Comparison of ENCODE assay signal across 8 cellular contexts in the genomic region with DNA sequence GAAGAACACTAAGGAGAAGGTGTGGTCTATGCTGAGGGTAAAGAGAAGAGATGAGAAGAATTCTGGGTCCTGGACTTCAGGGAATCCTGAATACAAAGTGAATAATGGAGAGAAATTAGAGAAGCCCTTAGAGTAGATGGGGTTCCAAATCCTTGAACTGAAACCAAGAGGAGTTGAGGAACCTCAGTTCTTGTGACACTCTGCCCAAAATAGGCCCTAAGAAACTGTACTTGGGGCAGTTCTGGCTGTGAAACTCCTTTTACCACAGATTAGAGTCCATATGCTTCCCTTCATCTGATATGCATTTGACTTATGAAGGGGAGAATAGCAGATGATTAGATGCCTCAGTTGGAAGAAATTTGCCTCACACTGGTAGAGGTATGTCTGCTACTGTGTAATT. TPM values are rescaled to one million over a fixed set of nuclear protein-coding genes. Genes with fewer than 3 reads are reported as not detected.
DNase-seq lines count a peak whose midpoint lies in the region; ATAC-seq and TF ChIP-seq lines count a peak whose summit lies in the region.

No MANE protein-coding gene starts in this region.

- DNase-seq in Panc1 (ENCODE audit: low read depth, low spot score) = no peak
- no peak for DNase-seq in progenitor cell of endocrine pancreas (ENCODE audit: low spot score, unreplicated experiment)
- no peak for DNase-seq in activated CD4-positive, alpha-beta T cell treated with anti-CD3 and anti-CD28 coated beads, Interleukin-2, amount 50 U/mL, for 48 hours
- no peak for DNase-seq in GM19238 (ENCODE audit: insufficient read length, low spot score)

- POLR2A ChIA-PET in Panc1 (lab: Charles Lee) = no interaction called here

- H3K4me3 ChIP-seq in Panc1 (ENCODE audit: low read depth in 2 of 2, low read length in 2 of 2) = no peak overlapping the region

- H3K9me3 Mint-ChIP-seq in progenitor cell of endocrine pancreas (ENCODE audit: low read depth) = no peaks in the 10 kb centered on the region

- H3K27ac Mint-ChIP-seq in progenitor cell of endocrine pancreas = peak overlapping the region; percentile 4

- no peaks in the 10 kb centered on the region for H3K27me3 Mint-ChIP-seq in progenitor cell of endocrine pancreas

- BruUV-seq in Panc1 (replicated peaks; lab: Mats Ljungman, UMichigan) = no TSS peak

- no peaks in the 10 kb centered on the region for H3K36me3 ChIP-seq in Panc1 (ENCODE audit: control insufficient read depth, insufficient read depth, low read length)

- H3K4me1 ChIP-seq in Panc1 (ENCODE audit: control insufficient read depth, insufficient read depth, low read length) = peaks cover 62% of the 10 kb centered on the region

- H3K36me3 Mint-ChIP-seq in progenitor cell of endocrine pancreas (ENCODE audit: insufficient read depth) = no peaks in the 10 kb centered on the region

- in situ Hi-C loops in Panc1 (cut with HindIII; ENCODE audit: low pct_unique_long_range_greater_than_20kb, low sequenced_read_pairs) = no loop called here

- no peak overlapping the region for H3K4me3 Mint-ChIP-seq in progenitor cell of endocrine pancreas (ENCODE audit: low read depth)

- H3K27me3 ChIP-seq in Panc1 (ENCODE audit: control insufficient read depth, insufficient read depth, low read length) = no peaks in the 10 kb centered on the region

- H3K9me3 ChIP-seq in Panc1 (ENCODE audit: control insufficient read depth, insufficient read depth, low read depth, low read length) = no peaks in the 10 kb centered on the region

- ATAC-seq in GM18907 (IDR thresholded peaks at IDR 0.05; ENCODE audit: unreplicated experiment) = peak; percentile 47
- peak; percentile 49 for ATAC-seq in HG02642 (IDR thresholded peaks at IDR 0.05; ENCODE audit: poor library complexity, unreplicated experiment)
- no peak for ATAC-seq in Panc1
- no peak for ATAC-seq in GM18520 (IDR thresholded peaks at IDR 0.05; ENCODE audit: unreplicated experiment)
- no peak for ATAC-seq in HG02623 (IDR thresholded peaks at IDR 0.05; ENCODE audit: unreplicated experiment)

- peak overlapping the region; percentile 1; the same call in 1 of the 2 replicates for H3K27ac ChIP-seq in Panc1 (ENCODE audit: low read length)

- CTCF ChIA-PET in Panc1 (lab: Charles Lee) = no interaction called here

- intact Hi-C loops in Panc1 (cut with micrococcal nuclease; ENCODE audit: unreplicated experiment) = no loop called here

- H3K4me1 Mint-ChIP-seq in progenitor cell of endocrine pancreas (ENCODE audit: low read depth) = peaks cover 18% of the 10 kb centered on the region

- TF ChIP-seq CTCF in Panc1 (IDR thresholded peaks at IDR 0.05) = no peak
- no peak for TF ChIP-seq CTCF in progenitor cell of endocrine pancreas (IDR thresholded peaks at IDR 0.05; ENCODE audit: unreplicated experiment)

RNA-seq across cellular contexts. Expression of a gene that starts 19.0 kb away (rescaled TPM):
- total RNA-seq in Panc1 (2021; ENCODE audit: unreplicated experiment) (99.4 TPM), progenitor cell of endocrine pancreas (123 and 140 TPM in 2 replicates)
- 84.1 TPM for polyA plus RNA-seq in Panc1 (2012; ENCODE audit: insufficient read length)

Comparison
In these comparisons a context has a peak if more than half of its experiments do, and no peak if none do; other contexts are left out.
1. ATAC-seq: peak in GM18907 (single experiment) and HG02642 (single experiment); none in Panc1 (single experiment), GM18520 (single experiment) and HG02623 (single experiment).